Comparison of ENCODE assay signal across 10 cellular contexts in genomic region chr19:18612051-18612771, GRCh38. TPM values are rescaled to one million over a fixed set of nuclear protein-coding genes. Genes with fewer than 3 reads are reported as not detected.
A peak's percentile ranks its signal among the peaks of the same experiment; 100 is the strongest.
DNase-seq lines count a peak whose midpoint lies in the region; ATAC-seq, FAIRE-seq and TF ChIP-seq lines count a peak whose summit lies in the region.
"Had no signal": no experiment of that assay in that cellular context is flagged by ENCODE, and none has a peak within 500 bp of the region (broad histone marks: within the 10 kb centered on the region; RNA-seq: fewer than 3 reads in every experiment).

No MANE protein-coding gene starts in this region.

- H4K20me1 ChIP-seq in fibroblast of lung (ENCODE audit: control insufficient read depth, extremely low read depth, insufficient read depth, low read length), result no peaks in the 10 kb centered on the region

- H3K27ac ChIP-seq in Peyer's patch, result no peak overlapping the region
- H3K27ac ChIP-seq in fibroblast of lung (ENCODE audit: insufficient read depth, low read length), result no peak overlapping the region

- no peak overlapping the region for H3K9ac ChIP-seq in fibroblast of lung (ENCODE audit: insufficient read depth, low read length)

- H3K4me1 ChIP-seq in Peyer's patch (peaks cover 0 to 38% (median 23%) of the 10 kb centered on the region in 4 donors), fibroblast of lung (ENCODE audit: control insufficient read depth, extremely low read depth, insufficient read depth, low read length) (no peaks in the 10 kb centered on the region)

- ATAC-seq in GM19455 (IDR thresholded peaks at IDR 0.05; ENCODE audit: unreplicated experiment), result no peak

- DNase-seq in DMS53 (lab: John Stamatoyannopoulos, UW) (peak; percentile 40), DMS53 treated with DMSO at 0.1 percent for 48 hours (lab: John Stamatoyannopoulos, UW; ENCODE audit: unreplicated experiment) (no peak), Peyer's patch (peak in 1 of 3 donors; percentile 36), fibroblast of lung (ENCODE audit: low read depth in 2 of 2) (no peak), skeletal muscle cell (ENCODE audit: low read depth) (no peak), SW 1271 (lab: John Stamatoyannopoulos, UW) (no peak), RCC 7860 (ENCODE audit: low spot score) (no peak)
- DNase-seq: HCEC 1CT had no signal

- no peak overlapping the region for H2AFZ ChIP-seq in fibroblast of lung (ENCODE audit: low read length)

- TF ChIP-seq POLR2A in Peyer's patch (IDR thresholded peaks at IDR 0.05), result no peak

- no peak for TF ChIP-seq CTCF in Peyer's patch (IDR thresholded peaks at IDR 0.05)
- no peak for TF ChIP-seq CTCF in fibroblast of lung (conservative IDR thresholded peaks at IDR 0.05 in 1 of 2, IDR thresholded peaks at IDR 0.05 in 1 of 2; ENCODE audit: low read depth in 1 of 2, low read length in 2 of 2)

- no peaks in the 10 kb centered on the region for H3K36me3 ChIP-seq in Peyer's patch
- H3K36me3 ChIP-seq in fibroblast of lung (ENCODE audit: control insufficient read depth, insufficient read depth, low read length), result no peaks in the 10 kb centered on the region

- peak overlapping the region; percentile 8 for H3K4me2 ChIP-seq in fibroblast of lung (ENCODE audit: extremely low read depth, insufficient read depth, low read length)

- no peak for FAIRE-seq in RCC 7860 (lab: Jason Lieb, UNC)
- FAIRE-seq: A204.1 had no signal

- H3K9me3 ChIP-seq in Peyer's patch (no peaks in the 10 kb centered on the region), fibroblast of lung (ENCODE audit: control insufficient read depth, insufficient read depth, low read depth, low read length) (no peaks in the 10 kb centered on the region)

- no peaks in the 10 kb centered on the region for H3K79me2 ChIP-seq in fibroblast of lung (ENCODE audit: control insufficient read depth, insufficient read depth, low read length)

- peak overlapping the region; percentile 23 to 54 (median 48) for H3K4me3 ChIP-seq in Peyer's patch
- H3K4me3 ChIP-seq in fibroblast of lung (replicated peaks in 1 of 4; ENCODE audit: control extremely low read depth in 1 of 4, insufficient read depth in 1 of 4, low read depth in 3 of 4, low read length in 4 of 4), result peak overlapping the region in 2 of 4 experiments; percentile 17 to 48
- H3K4me3 ChIP-seq in skeletal muscle cell (ENCODE audit: low read depth, low read length), result peak overlapping the region; percentile 45

- H3K27me3 ChIP-seq in Peyer's patch (peaks cover 0 to 59% of the 10 kb centered on the region in 2 donors), fibroblast of lung (ENCODE audit: control insufficient read depth, insufficient read depth, low read length) (peaks cover 71% of the 10 kb centered on the region)

RNA-seq across cellular contexts. Expression of gene TMEM59L, which starts 0.5 kb away (rescaled TPM):
- 1 to 10 TPM in 2 of 4 donors, under 1 TPM in 1, not detected in 1; 0.70 to 2.0 (median 1.7) TPM for total RNA-seq in Peyer's patch
- total RNA-seq in fibroblast of lung, result 0.33 and 0.51 TPM in 2 replicates
- polyA plus RNA-seq in fibroblast of lung, result 0.14 and 0.23 TPM in 2 replicates
- polyA plus RNA-seq in fibroblast of lung (2012), result 0.66 and 0.86 TPM in 2 replicates
- not detected in 2 replicates for polyA minus RNA-seq in fibroblast of lung (ENCODE audit: low replicate concordance)

RNA-seq across cellular contexts. Expression of gene CRLF1, which starts 5.6 kb away (rescaled TPM):
- total RNA-seq in Peyer's patch (10 to 100 TPM in 3 of 4 donors, 1 to 10 TPM in 1; 4.0 to 28.9 (median 23.3) TPM), fibroblast of lung (2.3 and 2.5 TPM in 2 replicates)
- 2.2 and 2.8 TPM in 2 replicates for polyA plus RNA-seq in fibroblast of lung
- polyA plus RNA-seq in fibroblast of lung (2012), result 2.8 and 7.8 TPM in 2 replicates
- 0.24 and 0.63 TPM in 2 replicates for polyA minus RNA-seq in fibroblast of lung (ENCODE audit: low replicate concordance)

RNA-seq across cellular contexts. Expression of gene REX1BD, which starts 23.6 kb away (rescaled TPM):
- total RNA-seq in Peyer's patch (10 to 100 TPM; 68.1 to 76.3 (median 72.2) TPM), fibroblast of lung (37.0 and 37.5 TPM in 2 replicates)
- polyA plus RNA-seq in fibroblast of lung, result 16.2 and 21.2 TPM in 2 replicates
- 40.1 and 63.2 TPM in 2 replicates for polyA plus RNA-seq in fibroblast of lung (2012)
- 3.3 and 3.9 TPM in 2 replicates for polyA minus RNA-seq in fibroblast of lung (ENCODE audit: low replicate concordance)

RNA-seq across cellular contexts. Expression of gene KLHL26, which starts 24.6 kb away (rescaled TPM):
- total RNA-seq in Peyer's patch (10 to 100 TPM in 2 of 4 donors, 1 to 10 TPM in 2; 9.9 to 16.0 (median 10.9) TPM), fibroblast of lung (2.8 and 3.5 TPM in 2 replicates)
- 1.4 and 1.9 TPM in 2 replicates for polyA plus RNA-seq in fibroblast of lung
- 1.8 and 4.0 TPM in 2 replicates for polyA plus RNA-seq in fibroblast of lung (2012)
- polyA minus RNA-seq in fibroblast of lung (ENCODE audit: low replicate concordance), result 2.7 and 5.1 TPM in 2 replicates

RNA-seq across cellular contexts. Expression of gene UBA52, which starts 40.6 kb away (rescaled TPM):
- total RNA-seq in Peyer's patch, result 100 to 1,000 TPM; 222 to 609 (median 308) TPM
- total RNA-seq in fibroblast of lung, result 917 and 1,142 TPM in 2 replicates
- polyA plus RNA-seq in fibroblast of lung, result 1,018 and 1,460 TPM in 2 replicates
- polyA plus RNA-seq in fibroblast of lung (2012), result 1,726 and 2,094 TPM in 2 replicates
- 3,202 and 3,482 TPM in 2 replicates for polyA minus RNA-seq in fibroblast of lung (ENCODE audit: low replicate concordance)
